ENCODE assay signal across 8 cellular contexts in the genomic region with DNA sequence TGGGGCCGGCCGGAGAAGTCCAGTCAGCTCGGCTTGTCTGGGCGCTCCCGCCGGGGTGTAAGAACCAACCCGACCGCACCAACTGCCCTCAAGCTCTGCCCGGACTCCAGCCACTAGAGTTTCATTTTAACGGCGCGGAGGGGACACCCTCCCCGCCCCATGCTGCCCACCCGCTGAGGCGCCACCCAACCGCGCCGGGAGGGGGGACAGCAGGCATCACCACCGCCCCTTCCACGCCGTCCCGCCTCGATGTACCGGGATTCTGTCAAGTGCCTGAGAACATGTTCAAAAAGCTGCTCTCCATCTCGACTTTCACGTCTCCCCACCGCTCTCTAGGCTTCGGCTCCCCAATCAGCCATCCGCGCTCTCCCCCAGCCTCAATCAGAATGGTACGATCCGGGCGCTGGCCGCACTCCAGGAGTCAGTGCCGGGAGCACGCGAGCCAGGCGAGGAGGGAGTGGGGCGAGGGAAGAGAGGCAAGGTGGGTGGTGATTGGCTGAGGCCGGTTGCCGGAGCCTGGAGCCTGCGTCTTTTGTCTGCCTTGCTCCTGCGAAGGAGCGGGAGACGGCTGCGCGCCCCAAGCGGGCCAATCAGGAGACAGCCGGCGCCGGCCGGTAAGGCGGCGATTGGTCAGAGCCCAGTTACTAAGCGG. TPM values are rescaled to one million over a fixed set of nuclear protein-coding genes. Genes with fewer than 3 reads are reported as not detected.
DNase-seq lines count a peak whose midpoint lies in the region; ATAC-seq and TF ChIP-seq lines count a peak whose summit lies in the region.

A gene (minus strand): TSS at position 101 of the 652 bp plus-strand sequence. CDS start 677 bp downstream, outside the sequence.

- H3K4me1 Mint-ChIP-seq in naive thymus-derived CD8-positive, alpha-beta T cell: peaks cover 14 to 33% (median 27%) of the 10 kb centered on the region in 4 donors

- H3K9ac ChIP-seq in DND-41 (ENCODE audit: low read depth, low read length) (peak within 1 kb of the TSS; percentile 67), Karpas-422 (ENCODE audit: low read length) (peak within 1 kb of the TSS; percentile 92)

- H3K36me3 Mint-ChIP-seq in naive thymus-derived CD8-positive, alpha-beta T cell: no peaks in the 10 kb centered on the region

- no peak for TF ChIP-seq CTCF in DND-41 (IDR thresholded peaks at IDR 0.05; ENCODE audit: borderline replicate concordance, extremely low read depth, low read length, poor library complexity, severe bottlenecking)
- no peak for TF ChIP-seq CTCF in fibroblast of mammary gland (conservative IDR thresholded peaks at IDR 0.05; ENCODE audit: control insufficient read depth, insufficient read depth, low read depth, low read length)

- H2AFZ ChIP-seq in DND-41 (ENCODE audit: low read depth, low read length) (peak within 1 kb of the TSS; percentile 97), Karpas-422 (ENCODE audit: low read length) (peak within 1 kb of the TSS; percentile 94)

- H3K27me3 ChIP-seq in DND-41 (ENCODE audit: insufficient read depth, low read length, poor library complexity) (no peaks in the 10 kb centered on the region), Karpas-422 (ENCODE audit: low read length) (no peaks in the 10 kb centered on the region)

- H3K4me2 ChIP-seq in DND-41 (ENCODE audit: insufficient read depth, low read length) (peak within 1 kb of the TSS; percentile 85), Karpas-422 (ENCODE audit: low read depth, low read length, poor library complexity, severe bottlenecking) (peak within 1 kb of the TSS; percentile 82)

- H3K4me3 Mint-ChIP-seq in naive thymus-derived CD8-positive, alpha-beta T cell: peak within 1 kb of the TSS; percentile 91 to 100 (median 96)

- H3K4me3 ChIP-seq in DND-41 (ENCODE audit: low read depth in 1 of 2, low read length in 2 of 2): peak within 1 kb of the TSS; percentile 80 to 81
- peak within 1 kb of the TSS; percentile 75 for H3K4me3 ChIP-seq in Karpas-422 (ENCODE audit: low read length)
- peak within 1 kb of the TSS; percentile 49 for H3K4me3 ChIP-seq in fibroblast of mammary gland (ENCODE audit: control insufficient read depth, low read depth, low read length)

- H3K36me3 ChIP-seq in DND-41 (ENCODE audit: insufficient read depth, low read length) (no peaks in the 10 kb centered on the region), Karpas-422 (ENCODE audit: insufficient read depth, low read length) (peaks cover 3% of the 10 kb centered on the region; the same call in 1 of the 2 replicates)

- ATAC-seq in DND-41 (ENCODE audit: insufficient read depth, low read depth): peak; percentile 95
- peak; percentile 86 for ATAC-seq in GM21825 (IDR thresholded peaks at IDR 0.05; ENCODE audit: unreplicated experiment)
- peak; percentile 79 to 91 for ATAC-seq in naive thymus-derived CD8-positive, alpha-beta T cell

- H3K27ac Mint-ChIP-seq in naive thymus-derived CD8-positive, alpha-beta T cell: peak within 1 kb of the TSS; percentile 66 to 97 (median 88)

- POLR2A ChIA-PET in naive thymus-derived CD8-positive, alpha-beta T cell (lab: Charles Lee): interaction anchor here (1.3 kb wide), 1 partner anchor 34 kb away, joined by 6 read pairs; no protein-coding TSS in a partner anchor

- H3K4me1 ChIP-seq in DND-41 (ENCODE audit: insufficient read depth, low read length) (peaks cover 41% of the 10 kb centered on the region), Karpas-422 (ENCODE audit: low read length) (peaks cover 39% of the 10 kb centered on the region)

- peaks cover 27 to 86% (median 38%) of the 10 kb centered on the region in 5 donors for H3K27me3 Mint-ChIP-seq in naive thymus-derived CD8-positive, alpha-beta T cell

- H3K27ac ChIP-seq in DND-41 (ENCODE audit: low read length) (peak within 1 kb of the TSS; percentile 100), Karpas-422 (ENCODE audit: low read length) (peak within 1 kb of the TSS; percentile 87)

- no peaks in the 10 kb centered on the region for H3K9me3 Mint-ChIP-seq in naive thymus-derived CD8-positive, alpha-beta T cell

- H3K9me2 ChIP-seq in Karpas-422 (replicated peaks; ENCODE audit: insufficient read depth, low read length): no peaks in the 10 kb centered on the region

- H3K9me3 ChIP-seq in DND-41 (ENCODE audit: insufficient read depth, low read length, severe bottlenecking) (no peaks in the 10 kb centered on the region), Karpas-422 (ENCODE audit: low read length) (no peaks in the 10 kb centered on the region)

- H3K79me2 ChIP-seq in DND-41 (ENCODE audit: insufficient read depth, low read length) (peaks cover 54% of the 10 kb centered on the region), Karpas-422 (ENCODE audit: low read length) (peaks cover 46% of the 10 kb centered on the region)

- no peaks in the 10 kb centered on the region for H4K20me1 ChIP-seq in DND-41 (ENCODE audit: insufficient read depth, low read length)
- no peaks in the 10 kb centered on the region for H4K20me1 ChIP-seq in Karpas-422 (ENCODE audit: insufficient read depth, low read depth, low read length)

- DNase-seq in DND-41: peak; percentile 99
- peak; percentile 99 for DNase-seq in Karpas-422
- DNase-seq in RPMI8226: peak; percentile 100
- peak; percentile 84 for DNase-seq in activated T-helper 9 cell treated with anti-CD3 and anti-CD28 coated beads, Interleukin-2, amount 50 U/mL, for 16 hours (ENCODE audit: low read depth)
- peak; percentile 98 for DNase-seq in fibroblast of mammary gland (ENCODE audit: low read depth)
- DNase-seq in naive thymus-derived CD8-positive, alpha-beta T cell: peak; percentile 40 to 84 (median 67)
- peak; percentile 28 to 77 (median 60) for DNase-seq in stimulated activated naive CD4-positive, alpha-beta T cell (lab: John Stamatoyannopoulos, UW)

RNA-seq across cellular contexts. Expression of the gene that starts here (rescaled TPM):
- 10.4 and 12.7 TPM in 2 replicates for total RNA-seq in Karpas-422 (2014; rRNA removed; shearing (Covaris generic); ENCODE audit: low replicate concordance)
- under 1 TPM; 0.41 to 0.52 TPM for total RNA-seq in naive thymus-derived CD8-positive, alpha-beta T cell
- polyA plus RNA-seq in naive thymus-derived CD8-positive, alpha-beta T cell: 1 to 10 TPM in 1 of 3 donors, under 1 TPM in 2; 0.82 to 1.4 (median 0.98) TPM

Comparison
In these comparisons a context has a peak if more than half of its experiments do, and no peak if none do; other contexts are left out.
1. Peak in every context shown above with its lines: DNase-seq, ATAC-seq, H3K4me3 ChIP-seq and H3K27ac ChIP-seq.